Comparison of ENCODE assay signal across 23 cellular contexts in the genomic region with DNA sequence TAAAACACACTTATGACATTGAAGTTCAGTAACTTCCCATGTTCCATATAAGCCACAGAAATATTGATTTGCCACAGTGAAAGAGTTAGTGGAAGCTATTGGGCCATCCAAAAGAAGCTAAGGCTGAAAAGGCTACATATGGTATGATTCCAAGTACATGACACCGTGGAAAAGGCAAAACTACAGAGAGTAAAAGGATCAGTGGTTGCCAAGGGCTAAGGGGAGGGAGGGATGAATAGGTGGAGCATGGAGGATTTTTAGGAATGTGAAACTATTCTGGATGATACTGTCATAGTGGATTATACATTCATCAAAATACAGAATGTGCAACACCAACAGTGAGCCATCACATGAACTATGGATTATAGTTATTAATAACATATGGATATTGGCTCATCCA.
"Had no signal": no experiment of that assay in that cellular context is flagged by ENCODE, and none has a peak within 500 bp of the region (broad histone marks: within the 10 kb centered on the region; RNA-seq: fewer than 3 reads in every experiment).

No MANE protein-coding gene starts in this region.

- DNase-seq: dermis blood vessel endothelial cell; effector memory CD4-positive, alpha-beta T cell; foreskin melanocyte; glutamatergic neuron; heart right ventricle; hippocampal formation; mucosa of descending colon; naive B cell; nephron progenitor cell; nucleus accumbens; ovary; posterior cingulate gyrus; psoas muscle; right cardiac atrium; sigmoid colon; stimulated activated CD4-positive, alpha-beta T cell treated with anti-CD3 and anti-CD28 coated beads, Interleukin-4, amount 100 ng/mL, for 4 hours; stimulated activated naive CD8-positive, alpha-beta T cell treated with anti-CD3 and anti-CD28 coated beads, Interleukin-15, Interleukin-2, amounts not matched to agents 100 U/mL and 50 U/mL, for 24 hours; substantia nigra; testis; tibial artery had no signal

- FAIRE-seq: endothelial cell of umbilical vein, keratinocyte had no signal

- ATAC-seq: heart right ventricle; mucosa of descending colon; psoas muscle; right cardiac atrium; stimulated activated memory B cell treated with anti-CD40 and anti-IgM and Interleukin-4, amounts not matched to agents 10 μg/mL and 1 μg/mL and 100 μg/mL, for 72 hours; stimulated activated naive CD8-positive, alpha-beta T cell treated with anti-CD3 and anti-CD28 coated beads, Interleukin-15, Interleukin-2, amounts not matched to agents 100 U/mL and 50 U/mL, for 24 hours had no signal
